Comparison of ENCODE assay signal across 18 cellular contexts in genomic region chr4:75048208-75048879, GRCh38.
A peak's percentile ranks its signal among the peaks of the same experiment; 100 is the strongest.
DNase-seq lines count a peak whose midpoint lies in the region; ATAC-seq and TF ChIP-seq lines count a peak whose summit lies in the region.
"Had no signal": no experiment of that assay in that cellular context is flagged by ENCODE, and none has a peak within 500 bp of the region (broad histone marks: within the 10 kb centered on the region; RNA-seq: fewer than 3 reads in every experiment).

No MANE protein-coding gene starts in this region.

- no peak overlapping the region for H2BK15ac ChIP-seq in IMR-90 (ENCODE audit: low read depth, low read length)

- no peaks in the 10 kb centered on the region for H3K27me3 ChIP-seq in IMR-90 (ENCODE audit: control insufficient read depth, insufficient read depth, low read length)
- no peaks in the 10 kb centered on the region for H3K27me3 ChIP-seq in kidney epithelial cell (ENCODE audit: control insufficient read depth, insufficient read depth, low read length)
- H3K27me3 ChIP-seq: gastroesophageal sphincter, neutrophil had no signal

- no peak overlapping the region for H3K18ac ChIP-seq in IMR-90 (ENCODE audit: low read depth, low read length)

- dilution Hi-C loops in IMR-90 (cut with HindIII; ENCODE audit: low sequenced_read_pairs, unreplicated experiment) = no loop called here

- H4K5ac ChIP-seq in IMR-90 (ENCODE audit: low read depth, low read length) = no peak overlapping the region

- no peak overlapping the region for H3K23ac ChIP-seq in IMR-90 (ENCODE audit: low read depth, low read length)

- peaks cover 7% of the 10 kb centered on the region for H3K9me3 Mint-ChIP-seq in WTC11
- H3K9me3 Mint-ChIP-seq: activated B cell treated with CpG ODN at 0.5 μM for 24 hours had no signal

- H2BK120ac ChIP-seq in IMR-90 (ENCODE audit: low read depth, low read length) = no peak overlapping the region

- H3K36me3 ChIP-seq in IMR-90 (ENCODE audit: control insufficient read depth, insufficient read depth, low read length) (no peaks in the 10 kb centered on the region), kidney epithelial cell (ENCODE audit: control insufficient read depth, insufficient read depth, low read length) (no peaks in the 10 kb centered on the region)
- H3K36me3 ChIP-seq: gastroesophageal sphincter, HAP-1, neutrophil had no signal

- ATAC-seq in IMR-90 (ENCODE audit: low read depth) (no peak), WTC11 (peak; percentile 78), HG03521 (IDR thresholded peaks at IDR 0.05; ENCODE audit: unreplicated experiment) (no peak)
- ATAC-seq: gastroesophageal sphincter, sciatic nerve had no signal

- H2BK5ac ChIP-seq in IMR-90 (ENCODE audit: low read depth, low read length, poor library complexity, severe bottlenecking) = no peak overlapping the region

- H3K14ac ChIP-seq in IMR-90 (replicated peaks; ENCODE audit: low read depth, low read length) = no peak overlapping the region

- no peaks in the 10 kb centered on the region for H3K4me1 ChIP-seq in IMR-90 (ENCODE audit: control insufficient read depth, insufficient read depth, low read length)
- H3K4me1 ChIP-seq: gastroesophageal sphincter had no signal

- no peak overlapping the region for H2AK5ac ChIP-seq in IMR-90 (ENCODE audit: low read depth, low read length)

- H3K9me3 ChIP-seq in IMR-90 (ENCODE audit: control insufficient read depth, insufficient read depth, low read length) = no peaks in the 10 kb centered on the region
- H3K9me3 ChIP-seq: gastroesophageal sphincter, HAP-1, neutrophil had no signal

- TF ChIP-seq POLR2A in IMR-90 (IDR thresholded peaks at IDR 0.05; ENCODE audit: low read depth, low read length) = no peak

- no peak for TF ChIP-seq RAD21 in IMR-90 (IDR thresholded peaks at IDR 0.05; ENCODE audit: low read length)

- H4K20me1 ChIP-seq in IMR-90 (ENCODE audit: insufficient read depth, low read length) = no peaks in the 10 kb centered on the region

- H3K27ac Mint-ChIP-seq in WTC11 = no peak overlapping the region
- H3K27ac Mint-ChIP-seq: activated B cell treated with CpG ODN at 0.5 μM for 24 hours, B cell had no signal

- POLR2A ChIA-PET in IMR-90 (lab: Charles Lee; ENCODE audit: unreplicated experiment) = no interaction called here
- POLR2A ChIA-PET in WTC11 (lab: Charles Lee) = no interaction called here

- CTCF ChIA-PET in IMR-90 (lab: Yijun Ruan, JAX) = no interaction called here
- CTCF ChIA-PET in WTC11 (lab: Charles Lee) = no interaction called here

- H2BK20ac ChIP-seq in IMR-90 (ENCODE audit: low read depth, low read length) = no peak overlapping the region

- no peak overlapping the region for H4K91ac ChIP-seq in IMR-90 (ENCODE audit: insufficient read depth, low read depth, low read length)

- in situ Hi-C loops in IMR-90 (cut with MboI; ENCODE audit: low sequenced_read_pairs) = no loop called here

- no peak overlapping the region for H4K8ac ChIP-seq in IMR-90 (ENCODE audit: low read depth in 2 of 2, low read length in 2 of 2)

- 17% methylated on average over 3 of the region's 9 CpGs; no CpG with 5 or more reads in 1 of the 2 experiments for WGBS in IMR-90 (ENCODE audit: extremely low coverage in 2 of 2, insufficient read length in 1 of 2), 2 experiments

- H2AK9ac ChIP-seq in IMR-90 (replicated peaks; ENCODE audit: low read depth, low read length, poor library complexity) = no peak overlapping the region

- no peak overlapping the region for H3K56ac ChIP-seq in IMR-90 (ENCODE audit: extremely low read depth, insufficient read depth, low read length)

- DNase-seq in ELF-1 (ENCODE audit: low read depth, low spot score) (peak; percentile 14), IMR-90 (no peak), WTC11 (ENCODE audit: low spot score) (peak; percentile 57), kidney epithelial cell (ENCODE audit: low read depth) (no peak), NCI-H146 (lab: John Stamatoyannopoulos, UW) (no peak)
- no peak for DNase-seq in activated CD4-positive, alpha-beta T cell treated with anti-CD3 and anti-CD28 coated beads for 48 hours
- DNase-seq in activated CD4-positive, alpha-beta T cell treated with anti-CD3 and anti-CD28 coated beads, Interleukin-2, amount 50 U/mL, for 1 hour = no peak
- DNase-seq: activated B cell treated with CpG ODN at 0.5 μM for 24 hours; amniotic stem cell; NCI-H1694; PC-9; stimulated activated CD4-positive, alpha-beta T cell treated with anti-CD3 and anti-CD28 coated beads, Interleukin-4, amount 100 ng/mL, for 24 hours had no signal

- no peaks in the 10 kb centered on the region; the same call in 1 of the 2 replicates for H3K36me3 Mint-ChIP-seq in WTC11

- H3K79me1 ChIP-seq in IMR-90 (ENCODE audit: low read depth in 1 of 2, low read length in 2 of 2) = no peaks in the 10 kb centered on the region

- TF ChIP-seq CTCF in IMR-90 (conservative IDR thresholded peaks at IDR 0.05; ENCODE audit: low read depth, low read length) (peak; percentile 20; the same call in 1 of the 2 replicates), WTC11 (IDR thresholded peaks at IDR 0.05) (peak; percentile 43), kidney epithelial cell (IDR thresholded peaks at IDR 0.05; ENCODE audit: insufficient read depth, low read length, poor library complexity, severe bottlenecking) (peak; percentile 29)

- peaks cover 20% of the 10 kb centered on the region for H3K4me1 Mint-ChIP-seq in WTC11

- no peaks in the 10 kb centered on the region for H3K27me3 Mint-ChIP-seq in WTC11 (ENCODE audit: low read depth)
- H3K27me3 Mint-ChIP-seq: activated B cell treated with CpG ODN at 0.5 μM for 24 hours, B cell had no signal

- no peak overlapping the region for H3K9ac ChIP-seq in IMR-90 (ENCODE audit: low read depth, low read length)

- no peak overlapping the region for H3K4me3 Mint-ChIP-seq in WTC11
- H3K4me3 Mint-ChIP-seq: activated B cell treated with CpG ODN at 0.5 μM for 24 hours, B cell had no signal

- H3K9me1 ChIP-seq in IMR-90 (ENCODE audit: insufficient read depth, low read length) = no peaks in the 10 kb centered on the region

- no peak overlapping the region for H3K27ac ChIP-seq in IMR-90 (ENCODE audit: insufficient read depth, low read length)
- H3K27ac ChIP-seq: gastroesophageal sphincter, neutrophil, PC-9 had no signal

- H3K4me2 ChIP-seq in IMR-90 (ENCODE audit: low read depth, low read length) = no peak overlapping the region; the same call in 1 of the 2 replicates
- H3K4me2 ChIP-seq: PC-9 had no signal

- H3K4ac ChIP-seq in IMR-90 (ENCODE audit: low read depth, low read length) = no peak overlapping the region

- no peak overlapping the region for H2AFZ ChIP-seq in IMR-90 (replicated peaks; ENCODE audit: low read length, poor library complexity)
- H2AFZ ChIP-seq: PC-9 had no signal

- H3K4me3 ChIP-seq in IMR-90 (ENCODE audit: insufficient read depth, low read depth, low read length) = no peak overlapping the region
- H3K4me3 ChIP-seq in kidney epithelial cell (ENCODE audit: low read depth, low read length) = no peak overlapping the region
- H3K4me3 ChIP-seq: gastroesophageal sphincter, HAP-1, PC-9 had no signal

- no TSS peak for BruUV-seq in IMR-90 (replicated peaks; lab: Mats Ljungman, UMichigan)

- intact Hi-C loops in IMR-90 (cut with micrococcal nuclease) = no loop called here

TF ChIP-seq in IMR-90, 13 proteins besides CTCF, POLR2A, EP300 and RAD21:
- no peak for TF ChIP-seq CHD1 (IDR thresholded peaks at IDR 0.05; ENCODE audit: low read depth, low read length)
- TF ChIP-seq CEBPB (IDR thresholded peaks at IDR 0.05; ENCODE audit: low read depth, low read length) = no peak
- TF ChIP-seq SMC3 (IDR thresholded peaks at IDR 0.05; ENCODE audit: low read depth, low read length) = no peak
- no peak for TF ChIP-seq RCOR1 (IDR thresholded peaks at IDR 0.05; ENCODE audit: insufficient replicate concordance, low read length)
- TF ChIP-seq BHLHE40 (IDR thresholded peaks at IDR 0.05; ENCODE audit: low read depth, low read length) = no peak
- no peak for TF ChIP-seq MAZ (IDR thresholded peaks at IDR 0.05; ENCODE audit: borderline replicate concordance, low read depth, low read length)
- TF ChIP-seq, protein P1, sequence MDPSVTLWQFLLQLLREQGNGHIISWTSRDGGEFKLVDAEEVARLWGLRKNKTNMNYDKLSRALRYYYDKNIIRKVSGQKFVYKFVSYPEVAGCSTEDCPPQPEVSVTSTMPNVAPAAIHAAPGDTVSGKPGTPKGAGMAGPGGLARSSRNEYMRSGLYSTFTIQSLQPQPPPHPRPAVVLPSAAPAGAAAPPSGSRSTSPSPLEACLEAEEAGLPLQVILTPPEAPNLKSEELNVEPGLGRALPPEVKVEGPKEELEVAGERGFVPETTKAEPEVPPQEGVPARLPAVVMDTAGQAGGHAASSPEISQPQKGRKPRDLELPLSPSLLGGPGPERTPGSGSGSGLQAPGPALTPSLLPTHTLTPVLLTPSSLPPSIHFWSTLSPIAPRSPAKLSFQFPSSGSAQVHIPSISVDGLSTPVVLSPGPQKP (IDR thresholded peaks at IDR 0.05; ENCODE audit: borderline replicate concordance, low read depth, low read length) = no peak
- no peak for TF ChIP-seq FOS (IDR thresholded peaks at IDR 0.05; ENCODE audit: low read depth, low read length)

TF ChIP-seq in WTC11, 78 proteins besides CTCF, POLR2A, EP300 and RAD21 (continues in another document):
- TF ChIP-seq ATF1 (CRISPR knock-in tag; IDR thresholded peaks at IDR 0.05) = no peak
- TF ChIP-seq, protein P2, sequence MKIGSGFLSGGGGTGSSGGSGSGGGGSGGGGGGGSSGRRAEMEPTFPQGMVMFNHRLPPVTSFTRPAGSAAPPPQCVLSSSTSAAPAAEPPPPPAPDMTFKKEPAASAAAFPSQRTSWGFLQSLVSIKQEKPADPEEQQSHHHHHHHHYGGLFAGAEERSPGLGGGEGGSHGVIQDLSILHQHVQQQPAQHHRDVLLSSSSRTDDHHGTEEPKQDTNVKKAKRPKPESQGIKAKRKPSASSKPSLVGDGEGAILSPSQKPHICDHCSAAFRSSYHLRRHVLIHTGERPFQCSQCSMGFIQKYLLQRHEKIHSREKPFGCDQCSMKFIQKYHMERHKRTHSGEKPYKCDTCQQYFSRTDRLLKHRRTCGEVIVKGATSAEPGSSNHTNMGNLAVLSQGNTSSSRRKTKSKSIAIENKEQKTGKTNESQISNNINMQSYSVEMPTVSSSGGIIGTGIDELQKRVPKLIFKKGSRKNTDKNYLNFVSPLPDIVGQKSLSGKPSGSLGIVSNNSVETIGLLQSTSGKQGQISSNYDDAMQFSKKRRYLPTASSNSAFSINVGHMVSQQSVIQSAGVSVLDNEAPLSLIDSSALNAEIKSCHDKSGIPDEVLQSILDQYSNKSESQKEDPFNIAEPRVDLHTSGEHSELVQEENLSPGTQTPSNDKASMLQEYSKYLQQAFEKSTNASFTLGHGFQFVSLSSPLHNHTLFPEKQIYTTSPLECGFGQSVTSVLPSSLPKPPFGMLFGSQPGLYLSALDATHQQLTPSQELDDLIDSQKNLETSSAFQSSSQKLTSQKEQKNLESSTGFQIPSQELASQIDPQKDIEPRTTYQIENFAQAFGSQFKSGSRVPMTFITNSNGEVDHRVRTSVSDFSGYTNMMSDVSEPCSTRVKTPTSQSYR (CRISPR knock-in tag; IDR thresholded peaks at IDR 0.05) = no peak
- TF ChIP-seq JUN (CRISPR knock-in tag; IDR thresholded peaks at IDR 0.05) = no peak
- TF ChIP-seq ZNF423 (CRISPR knock-in tag; IDR thresholded peaks at IDR 0.05) = no peak
- TF ChIP-seq ESRRA (CRISPR knock-in tag; IDR thresholded peaks at IDR 0.05; ENCODE audit: borderline replicate concordance) = no peak
- TF ChIP-seq ZBTB21 (CRISPR knock-in tag; IDR thresholded peaks at IDR 0.05; ENCODE audit: borderline replicate concordance) = no peak
- no peak for TF ChIP-seq SMAD3 (CRISPR knock-in tag; IDR thresholded peaks at IDR 0.05; ENCODE audit: borderline replicate concordance)

Comparison
In these comparisons a context has a peak if more than half of its experiments do, and no peak if none do; other contexts are left out.
1. DNase-seq: peak in ELF-1 (single experiment) and WTC11 (single experiment); none in IMR-90 (single experiment), kidney epithelial cell (single experiment), activated CD4-positive, alpha-beta T cell treated with anti-CD3 and anti-CD28 coated beads for 48 hours (single experiment), NCI-H146 (single experiment) and activated CD4-positive, alpha-beta T cell treated with anti-CD3 and anti-CD28 coated beads, Interleukin-2, amount 50 U/mL, for 1 hour (single experiment).
2. Peak in every context shown above with its lines, with median percentiles within 50 percentile points of each other: CTCF ChIP-seq.